Comparison of ENCODE assay signal across 20 cellular contexts in the genomic region with DNA sequence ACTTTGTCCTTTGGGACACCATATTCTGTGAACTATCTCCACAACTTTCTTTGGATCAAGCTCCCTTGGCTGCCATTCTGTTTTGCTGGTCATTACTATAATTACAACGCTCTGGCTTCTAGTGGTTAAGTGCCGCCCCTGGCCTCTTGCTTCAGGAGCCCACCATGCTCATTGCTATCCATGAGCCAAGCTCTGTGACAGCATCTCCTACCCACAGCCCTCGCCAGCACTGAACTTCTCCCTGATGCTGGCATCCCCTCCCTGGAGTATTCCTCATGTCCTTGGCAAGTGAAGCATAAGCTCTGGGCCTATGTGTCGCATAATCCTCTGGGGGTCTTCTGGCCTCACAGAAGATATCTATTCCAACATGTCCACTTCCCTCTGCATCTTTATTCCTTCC.
A peak's percentile ranks its signal among the peaks of the same experiment; 100 is the strongest.
DNase-seq lines count a peak whose midpoint lies in the region; ATAC-seq, FAIRE-seq and TF ChIP-seq lines count a peak whose summit lies in the region.
"Had no signal": no experiment of that assay in that cellular context is flagged by ENCODE, and none has a peak within 500 bp of the region (broad histone marks: within the 10 kb centered on the region; RNA-seq: fewer than 3 reads in every experiment).

No MANE protein-coding gene starts in this region.

- H2AFZ ChIP-seq in HepG2 (ENCODE audit: low read length): no peak overlapping the region
- H2AFZ ChIP-seq: GM23248 had no signal

- H3K27me3 ChIP-seq in HepG2 (ENCODE audit: control insufficient read depth in 1 of 2, insufficient read depth in 2 of 2, low read length in 2 of 2) (no peaks in the 10 kb centered on the region), right lobe of liver (no peaks in the 10 kb centered on the region), Peyer's patch (no peaks in the 10 kb centered on the region)

- in situ Hi-C loops in HepG2 (cut with HindIII; ENCODE audit: extremely low pct_ligation_motif_present, low pct_unique_long_range_greater_than_20kb): no loop called here

- H3K4me1 Mint-ChIP-seq in type B pancreatic cell (ENCODE audit: unreplicated experiment): no peaks in the 10 kb centered on the region

- no peaks in the 10 kb centered on the region for H4K20me1 ChIP-seq in HepG2 (ENCODE audit: insufficient read depth, low read length)

- TF ChIP-seq POLR2A in HepG2 (IDR thresholded peaks at IDR 0.05; ENCODE audit: insufficient read depth in 1 of 2, low read depth in 2 of 2, low read length in 2 of 2): no peak
- TF ChIP-seq POLR2A in right lobe of liver (IDR thresholded peaks at IDR 0.05): no peak
- TF ChIP-seq POLR2A in Peyer's patch (IDR thresholded peaks at IDR 0.05): no peak

- H3K27me3 Mint-ChIP-seq in type B pancreatic cell: no peaks in the 10 kb centered on the region

- intact Hi-C loops in HepG2 (cut with micrococcal nuclease; ENCODE audit: unreplicated experiment) (no loop called here), right lobe of liver (cut with DNase I) (no loop called here)

- H3K4me3 Mint-ChIP-seq in type B pancreatic cell: no peak overlapping the region
- H3K4me3 Mint-ChIP-seq: CD4-positive, alpha-beta T cell had no signal

- no peak overlapping the region for H3K4me2 ChIP-seq in HepG2 (ENCODE audit: low read depth, low read length)

- H3K9me3 Mint-ChIP-seq in type B pancreatic cell: peaks cover 7% of the 10 kb centered on the region
- H3K9me3 Mint-ChIP-seq: CD4-positive, alpha-beta T cell had no signal

- CTCF ChIA-PET in HepG2 (lab: Yijun Ruan, JAX; ENCODE audit: low intra/inter-chr PET ratio, low total read pairs): no interaction called here

- no peaks in the 10 kb centered on the region for H3K36me3 ChIP-seq in HepG2 (replicated peaks in 1 of 2; ENCODE audit: control insufficient read depth in 1 of 2, insufficient read depth in 2 of 2, low read length in 2 of 2)
- no peaks in the 10 kb centered on the region for H3K36me3 ChIP-seq in right lobe of liver
- no peaks in the 10 kb centered on the region for H3K36me3 ChIP-seq in Peyer's patch

- TF ChIP-seq EP300 in HepG2 (IDR thresholded peaks at IDR 0.05; ENCODE audit: low read depth in 2 of 2, low read length in 2 of 2) (no peak), HepG2 (CRISPR knock-in tag; IDR thresholded peaks at IDR 0.05; ENCODE audit: borderline replicate concordance) (no peak)

- BruUV-seq in HepG2 (replicated peaks; lab: Mats Ljungman, UMichigan): no TSS peak

- DNase-seq in HepG2 (ENCODE audit: low spot score) (no peak), right lobe of liver (no peak), mesenteric fat pad (ENCODE audit: low spot score) (peak; percentile 59), type B pancreatic cell (ENCODE audit: extremely low spot score, unreplicated experiment) (peak; percentile 40), Peyer's patch (no peak)
- no peak for DNase-seq in activated CD4-positive, alpha-beta T cell treated with anti-CD3 and anti-CD28 coated beads for 1 hour
- DNase-seq: ACHN; CD4-positive, alpha-beta T cell; DMS153; DMS79; GDM1; GM23248; HCEC 1CT; IMR-90 had no signal

- TF ChIP-seq CTCF in HepG2 (CRISPR knock-in tag; IDR thresholded peaks at IDR 0.05) (no peak), right lobe of liver (IDR thresholded peaks at IDR 0.05) (no peak), type B pancreatic cell (conservative IDR thresholded peaks at IDR 0.05) (no peak), Peyer's patch (IDR thresholded peaks at IDR 0.05) (no peak)

- H3K27ac ChIP-seq in HepG2 (ENCODE audit: extremely low read length, insufficient read depth, low read length) (no peak overlapping the region), right lobe of liver (no peak overlapping the region), Peyer's patch (no peak overlapping the region)
- H3K27ac ChIP-seq: C4-2B, GM23248, HL-60 had no signal

- no peaks in the 10 kb centered on the region for H3K9me3 ChIP-seq in HepG2 (ENCODE audit: low read length)
- no peaks in the 10 kb centered on the region for H3K9me3 ChIP-seq in right lobe of liver
- H3K9me3 ChIP-seq in Peyer's patch: no peaks in the 10 kb centered on the region

- FAIRE-seq in HepG2 (lab: Jason Lieb, UNC): no peak
- FAIRE-seq: A204.1, GM12892, GM18507, H54 had no signal

- ATAC-seq in HepG2: no peak
- ATAC-seq in right lobe of liver: no peak

- TF ChIP-seq RAD21 in HepG2 (CRISPR knock-in tag; IDR thresholded peaks at IDR 0.05): no peak

- POLR2A ChIA-PET in HepG2 (lab: Yijun Ruan, JAX): no interaction called here

- H3K79me2 ChIP-seq in HepG2 (ENCODE audit: insufficient read depth, low read length): no peaks in the 10 kb centered on the region

- no peaks in the 10 kb centered on the region for H3K36me3 Mint-ChIP-seq in type B pancreatic cell

- H3K4me3 ChIP-seq in HepG2 (replicated peaks in 1 of 3; ENCODE audit: insufficient read depth in 1 of 3, low read depth in 2 of 3, low read length in 3 of 3) (no peak overlapping the region), right lobe of liver (no peak overlapping the region), Peyer's patch (no peak overlapping the region)
- H3K4me3 ChIP-seq: GM23248 had no signal

- H3K9ac ChIP-seq in HepG2 (ENCODE audit: insufficient read depth, low read depth, low read length): no peak overlapping the region
- H3K9ac ChIP-seq: GM23248 had no signal

- H3K27ac Mint-ChIP-seq in type B pancreatic cell: no peak overlapping the region
- H3K27ac Mint-ChIP-seq: CD4-positive, alpha-beta T cell had no signal

- H3K4me1 ChIP-seq in HepG2 (ENCODE audit: insufficient read depth, low read length) (peaks cover 31% of the 10 kb centered on the region), right lobe of liver (no peaks in the 10 kb centered on the region), Peyer's patch (no peaks in the 10 kb centered on the region)

- 90% methylated on average over 4 of the region's 4 CpGs for WGBS in HepG2 (ENCODE audit: low lambda C conversion rate)
- 100% methylated on average over 4 of the region's 4 CpGs for WGBS in right lobe of liver (ENCODE audit: insufficient coverage, low coverage, low lambda C conversion rate, missing lambda C conversion rate)

TF ChIP-seq in HepG2, 621 proteins besides CTCF, POLR2A, EP300 and RAD21:
- TF ChIP-seq SMYD3 (CRISPR knock-in tag; IDR thresholded peaks at IDR 0.05) (no peak), ZNF883 (CRISPR knock-in tag; IDR thresholded peaks at IDR 0.05; ENCODE audit: not compliant biosample characterization) (no peak), JUND (CRISPR knock-in tag; IDR thresholded peaks at IDR 0.05) (0 out of 2 replicates have a peak, but pooled peaks have one; percentile 19)
TF ChIP-seq in HepG2: peak in this region for 1.

Comparison
In these comparisons a context has a peak if more than half of its experiments do, and no peak if none do; other contexts are left out.
1. DNase-seq: peak in mesenteric fat pad (single experiment) and type B pancreatic cell (single experiment); none in HepG2 (single experiment), right lobe of liver (0 of 3), activated CD4-positive, alpha-beta T cell treated with anti-CD3 and anti-CD28 coated beads for 1 hour (single experiment) and Peyer's patch (0 of 3).